Comparison of ENCODE assay signal across 15 cellular contexts in genomic region chr3:30666564-30667249, GRCh38.
DNase-seq lines count a peak whose midpoint lies in the region; ATAC-seq, FAIRE-seq and TF ChIP-seq lines count a peak whose summit lies in the region.
"Had no signal": no experiment of that assay in that cellular context is flagged by ENCODE, and none has a peak within 500 bp of the region (broad histone marks: within the 10 kb centered on the region; RNA-seq: fewer than 3 reads in every experiment).

No MANE protein-coding gene starts in this region.

- H3K4me3 Mint-ChIP-seq in activated T-cell treated with anti-CD3 and anti-CD28 coated beads, Interleukin-2, amount 50 U/mL, for 24 hours, result peak overlapping the region; percentile 45
- peak overlapping the region; percentile 15 for H3K4me3 Mint-ChIP-seq in stimulated activated effector memory CD8-positive, alpha-beta T cell treated with anti-CD3 and anti-CD28 coated beads, Interleukin-12 subunit alpha, Interleukin-12 subunit beta, amount 100 ng/mL, for 72 hours

- BruUV-seq in endothelial cell of umbilical vein (replicated peaks; lab: Mats Ljungman, UMichigan), result TSS peak; percentile 46

- H3K27me3 ChIP-seq in RWPE2 (ENCODE audit: insufficient read depth, poor library complexity, severe bottlenecking), result no peaks in the 10 kb centered on the region
- no peaks in the 10 kb centered on the region for H3K27me3 ChIP-seq in endothelial cell of umbilical vein (ENCODE audit: control insufficient read depth in 2 of 2, insufficient read depth in 2 of 2, low read length in 2 of 2)
- H3K27me3 ChIP-seq: body of pancreas, esophagus squamous epithelium had no signal

- H3K4me1 Mint-ChIP-seq in activated T-cell treated with anti-CD3 and anti-CD28 coated beads, Interleukin-2, amount 50 U/mL, for 24 hours (ENCODE audit: low read depth), result peaks cover 96% of the 10 kb centered on the region
- H3K4me1 Mint-ChIP-seq in stimulated activated effector memory CD8-positive, alpha-beta T cell treated with anti-CD3 and anti-CD28 coated beads, Interleukin-12 subunit alpha, Interleukin-12 subunit beta, amount 100 ng/mL, for 72 hours, result peaks cover 78% of the 10 kb centered on the region

- H4K20me1 ChIP-seq in endothelial cell of umbilical vein (replicated peaks; ENCODE audit: control insufficient read depth, extremely low read depth, insufficient read depth, low read length), result no peaks in the 10 kb centered on the region

- H3K4me1 ChIP-seq in RWPE2 (ENCODE audit: insufficient read depth, poor library complexity, severe bottlenecking), result peaks cover 22% of the 10 kb centered on the region
- H3K4me1 ChIP-seq in endothelial cell of umbilical vein (ENCODE audit: control insufficient read depth, extremely low read depth, insufficient read depth, low read length), result peaks cover 61% of the 10 kb centered on the region
- H3K4me1 ChIP-seq: body of pancreas had no signal

- peak overlapping the region; percentile 34 for H3K9ac ChIP-seq in endothelial cell of umbilical vein (replicated peaks; ENCODE audit: extremely low read depth, insufficient read depth, low read length)
- H3K9ac ChIP-seq: SK-N-SH had no signal

- H3K79me2 ChIP-seq in endothelial cell of umbilical vein (ENCODE audit: control insufficient read depth, insufficient read depth, low read length), result peaks cover 77% of the 10 kb centered on the region

- no peak for FAIRE-seq in endothelial cell of umbilical vein (lab: Jason Lieb, UNC)
- FAIRE-seq: G401.6 had no signal

- no peak for TF ChIP-seq CTCF in RWPE2 (IDR thresholded peaks at IDR 0.05; ENCODE audit: poor library complexity, severe bottlenecking)
- no peak for TF ChIP-seq CTCF in endothelial cell of umbilical vein (IDR thresholded peaks at IDR 0.05; ENCODE audit: extremely low read depth in 1 of 2, insufficient read depth in 1 of 2, low read depth in 1 of 2, low read length in 2 of 2)

- peak overlapping the region; percentile 93 for H3K27ac Mint-ChIP-seq in activated T-cell treated with anti-CD3 and anti-CD28 coated beads, Interleukin-2, amount 50 U/mL, for 24 hours
- peak overlapping the region; percentile 37 for H3K27ac Mint-ChIP-seq in stimulated activated effector memory CD8-positive, alpha-beta T cell treated with anti-CD3 and anti-CD28 coated beads, Interleukin-12 subunit alpha, Interleukin-12 subunit beta, amount 100 ng/mL, for 72 hours

- peaks cover 93% of the 10 kb centered on the region for H3K36me3 Mint-ChIP-seq in activated T-cell treated with anti-CD3 and anti-CD28 coated beads, Interleukin-2, amount 50 U/mL, for 24 hours (ENCODE audit: low read depth)
- peaks cover 100% of the 10 kb centered on the region for H3K36me3 Mint-ChIP-seq in stimulated activated effector memory CD8-positive, alpha-beta T cell treated with anti-CD3 and anti-CD28 coated beads, Interleukin-12 subunit alpha, Interleukin-12 subunit beta, amount 100 ng/mL, for 72 hours

- POLR2A ChIA-PET in endothelial cell of umbilical vein (lab: Charles Lee), result no interaction called here

- H3K4me3 ChIP-seq in RWPE2 (ENCODE audit: severe bottlenecking) (no peak overlapping the region), endothelial cell of umbilical vein (replicated peaks in 1 of 3; ENCODE audit: insufficient read depth in 1 of 3, low read depth in 1 of 3, low read length in 3 of 3) (no peak overlapping the region)
- H3K4me3 ChIP-seq: body of pancreas, esophagus squamous epithelium had no signal

- TF ChIP-seq POLR2A in endothelial cell of umbilical vein (IDR thresholded peaks at IDR 0.05; ENCODE audit: low read depth, low read length), result no peak

- peak overlapping the region; percentile 100 for H3K27ac ChIP-seq in RWPE2 (ENCODE audit: poor library complexity, severe bottlenecking)
- H3K27ac ChIP-seq in endothelial cell of umbilical vein (ENCODE audit: insufficient read depth, low read depth, low read length), result peak overlapping the region; percentile 90
- H3K27ac ChIP-seq: body of pancreas had no signal

- H3K4me2 ChIP-seq in endothelial cell of umbilical vein (ENCODE audit: insufficient read depth, low read length), result peak overlapping the region; percentile 28
- H3K4me2 ChIP-seq: SK-N-SH had no signal

- no peaks in the 10 kb centered on the region for H3K9me3 Mint-ChIP-seq in activated T-cell treated with anti-CD3 and anti-CD28 coated beads, Interleukin-2, amount 50 U/mL, for 24 hours
- no peaks in the 10 kb centered on the region for H3K9me3 Mint-ChIP-seq in stimulated activated effector memory CD8-positive, alpha-beta T cell treated with anti-CD3 and anti-CD28 coated beads, Interleukin-12 subunit alpha, Interleukin-12 subunit beta, amount 100 ng/mL, for 72 hours

- no peak for DNase-seq in activated T-cell treated with anti-CD3 and anti-CD28 coated beads, Interleukin-2, amount 50 U/mL, for 24 hours
- DNase-seq in activated T-cell treated with anti-CD3 and anti-CD28 coated beads for 4 hours (no peak), RWPE2 (ENCODE audit: low spot score) (no peak), endothelial cell of umbilical vein (ENCODE audit: low read depth, low spot score) (no peak), NCI-H1417 (lab: John Stamatoyannopoulos, UW) (no peak), A172 (ENCODE audit: low spot score) (no peak)
- DNase-seq in stimulated activated effector memory CD8-positive, alpha-beta T cell treated with anti-CD3 and anti-CD28 coated beads, Interleukin-12 subunit alpha, Interleukin-12 subunit beta, amount 100 ng/mL, for 72 hours (ENCODE audit: low spot score in 2 of 2), result no peak
- DNase-seq: body of pancreas, esophagus squamous epithelium, NCI-H1436, nucleus accumbens, SK-N-SH, substantia nigra had no signal

- H3K36me3 ChIP-seq in RWPE2 (ENCODE audit: low read depth) (peaks cover 92% of the 10 kb centered on the region), endothelial cell of umbilical vein (ENCODE audit: control insufficient read depth in 2 of 2, extremely low read depth in 1 of 2, insufficient read depth in 2 of 2, low read length in 2 of 2) (peaks cover 10 to 29% of the 10 kb centered on the region in 2 experiments)

- dilution Hi-C loops in endothelial cell of umbilical vein (cut with MboI; ENCODE audit: extremely low pct_ligation_motif_present, low sequenced_read_pairs), result no loop called here

- CTCF ChIA-PET in endothelial cell of umbilical vein (lab: Charles Lee), result interaction anchor here (0.5 to 3.4 kb wide), 7 partner anchors 11 to 654 kb away, joined by 3 to 14 read pairs (median 4); no protein-coding TSS in a partner anchor

- intact Hi-C loops in endothelial cell of umbilical vein (cut with micrococcal nuclease), result loop anchor here (1.0 kb wide), 1 partner anchor 15 kb away; no protein-coding TSS in a partner anchor

- no peak overlapping the region for H2AFZ ChIP-seq in endothelial cell of umbilical vein (ENCODE audit: low read depth, low read length)

- no peaks in the 10 kb centered on the region for H3K9me1 ChIP-seq in endothelial cell of umbilical vein (replicated peaks; ENCODE audit: control insufficient read depth, extremely low read depth, insufficient read depth, low read length)

- H3K27me3 Mint-ChIP-seq in activated T-cell treated with anti-CD3 and anti-CD28 coated beads, Interleukin-2, amount 50 U/mL, for 24 hours, result no peaks in the 10 kb centered on the region

- H3K9me3 ChIP-seq in RWPE2 (ENCODE audit: severe bottlenecking) (no peaks in the 10 kb centered on the region), endothelial cell of umbilical vein (replicated peaks; ENCODE audit: control insufficient read depth, insufficient read depth, low read length) (no peaks in the 10 kb centered on the region)
- H3K9me3 ChIP-seq: body of pancreas, esophagus squamous epithelium, SK-N-SH had no signal

- ATAC-seq in RWPE2 (ENCODE audit: low read depth) (no peak; the same call in 1 of the 3 replicates), GM21717 (IDR thresholded peaks at IDR 0.05; ENCODE audit: unreplicated experiment) (no peak)
- ATAC-seq in stimulated activated effector memory CD8-positive, alpha-beta T cell treated with anti-CD3 and anti-CD28 coated beads, Interleukin-12 subunit alpha, Interleukin-12 subunit beta, amount 100 ng/mL, for 72 hours, result no peak
- ATAC-seq: body of pancreas had no signal

TF ChIP-seq in endothelial cell of umbilical vein, 7 proteins besides CTCF, POLR2A, EP300 and RAD21:
- TF ChIP-seq POLR2AphosphoS5 (IDR thresholded peaks at IDR 0.05; ENCODE audit: insufficient read depth, low read depth, low read length) (no peak), MYC (IDR thresholded peaks at IDR 0.05; ENCODE audit: low read depth, low read length) (no peak), MAX (IDR thresholded peaks at IDR 0.05; ENCODE audit: insufficient read depth, insufficient read length) (no peak), GATA2 (IDR thresholded peaks at IDR 0.05; ENCODE audit: insufficient read depth, insufficient read length, low read depth, low read length) (no peak), EZH2 (IDR thresholded peaks at IDR 0.05; ENCODE audit: borderline replicate concordance, low read depth, low read length, severe bottlenecking) (no peak), FOS (IDR thresholded peaks at IDR 0.05; ENCODE audit: borderline replicate concordance, insufficient read depth, low read length) (no peak), JUN (IDR thresholded peaks at IDR 0.05; ENCODE audit: borderline replicate concordance, insufficient read depth, insufficient read length, low read depth) (no peak)
